8 cellular contexts compared by ENCODE assay signal in the genomic region with DNA sequence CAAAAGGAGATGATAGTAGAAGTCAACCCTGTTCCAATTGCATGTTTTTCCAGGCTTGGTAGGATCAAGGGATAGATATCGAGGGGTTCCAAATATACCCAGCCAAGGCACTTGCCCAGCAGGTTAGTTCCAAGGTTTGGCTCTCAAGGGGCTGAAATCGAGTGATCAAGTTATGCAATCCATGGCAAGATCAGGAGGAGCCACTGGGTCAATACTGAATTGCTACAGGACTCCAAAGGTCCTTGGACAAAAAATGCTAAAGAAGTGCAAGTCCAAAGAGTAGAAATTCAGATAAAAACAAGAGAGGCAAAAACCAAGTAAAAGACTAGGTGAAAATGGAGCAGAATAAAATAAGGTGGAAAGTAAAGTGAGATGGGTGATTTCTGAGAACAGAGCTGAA.
"Had no signal": no experiment of that assay in that cellular context is flagged by ENCODE, and none has a peak within 500 bp of the region (broad histone marks: within the 10 kb centered on the region; RNA-seq: fewer than 3 reads in every experiment).

No MANE protein-coding gene starts in this region.

- FAIRE-seq: G401.6, GM12878, GM12891, GM12892, GM18507, GM19239 had no signal

- ATAC-seq: GM12878 had no signal

- DNase-seq: GDM1, GF-D8 had no signal

- H3K4me3 ChIP-seq: GM12878 had no signal
